ENCODE assay signal across 16 cellular contexts in the genomic region with DNA sequence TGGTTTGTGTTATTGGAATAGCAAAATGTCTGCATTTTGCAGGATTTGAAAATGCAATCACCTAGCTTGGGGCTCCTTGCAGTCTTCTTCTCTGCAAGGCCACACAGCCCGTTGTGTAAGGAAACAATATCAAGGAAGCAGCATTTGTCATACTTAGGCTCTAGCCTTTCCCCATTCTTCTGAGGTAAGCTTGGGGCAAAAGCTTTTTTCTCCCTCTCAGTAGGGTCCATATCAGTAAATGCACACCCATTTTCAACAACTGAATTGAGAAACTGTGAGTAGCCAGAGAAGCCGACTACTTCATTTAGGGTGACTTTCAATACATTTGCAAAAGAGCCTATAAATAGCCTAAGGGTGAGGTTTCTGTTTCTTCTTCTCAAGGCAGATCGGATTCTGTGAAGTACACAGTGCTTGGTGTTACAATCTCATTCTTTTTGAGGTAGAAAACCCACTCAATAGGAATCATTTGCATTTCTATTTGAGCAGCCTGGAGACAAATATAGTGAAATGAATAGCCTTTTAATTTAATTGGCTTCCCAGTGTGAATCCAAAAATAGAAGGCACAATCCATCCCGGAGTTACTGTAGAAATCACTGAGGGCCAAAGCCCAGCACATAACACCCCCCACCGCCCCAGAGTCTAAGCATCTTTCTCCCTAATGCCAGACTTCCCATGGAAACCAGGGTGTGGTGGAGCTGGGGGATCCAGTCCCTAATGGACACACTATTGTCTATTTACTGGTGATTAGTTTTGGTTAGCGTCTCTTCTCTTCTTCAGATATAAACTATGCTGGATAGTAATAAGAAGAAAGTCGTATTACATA.
DNase-seq lines count a peak whose midpoint lies in the region; ATAC-seq and TF ChIP-seq lines count a peak whose summit lies in the region.
"Had no signal": no experiment of that assay in that cellular context is flagged by ENCODE, and none has a peak within 500 bp of the region (broad histone marks: within the 10 kb centered on the region; RNA-seq: fewer than 3 reads in every experiment).

No MANE protein-coding gene starts in this region.

- H3K36me3 Mint-ChIP-seq in endodermal cell (ENCODE audit: low read depth) = no peaks in the 10 kb centered on the region

- H3K36me3 ChIP-seq in KMS-11 (ENCODE audit: insufficient read depth) = no peaks in the 10 kb centered on the region
- H3K36me3 ChIP-seq in endodermal cell (ENCODE audit: control insufficient read depth, insufficient read depth, low read length) = no peaks in the 10 kb centered on the region
- H3K36me3 ChIP-seq in esophagus muscularis mucosa = no peaks in the 10 kb centered on the region
- H3K36me3 ChIP-seq: pancreas, Peyer's patch, thoracic aorta had no signal

- H2AFZ ChIP-seq in KMS-11 (ENCODE audit: low read depth) = peak overlapping the region; percentile 57

- no peak for TF ChIP-seq EP300 in esophagus muscularis mucosa (IDR thresholded peaks at IDR 0.05)

- no peak for TF ChIP-seq POLR2A in esophagus muscularis mucosa (IDR thresholded peaks at IDR 0.05; ENCODE audit: low read depth)

- H4K20me1 ChIP-seq in KMS-11 (ENCODE audit: insufficient read depth) = no peaks in the 10 kb centered on the region

- intact Hi-C loops in esophagus muscularis mucosa (cut with DNase I) = no loop called here

- H3K9ac ChIP-seq in KMS-11 = peak overlapping the region; percentile 13; the same call in 1 of the 2 replicates
- no peak overlapping the region for H3K9ac ChIP-seq in endodermal cell (ENCODE audit: extremely low read depth, low read length, poor library complexity, severe bottlenecking)

- H3K9me3 ChIP-seq in endodermal cell (ENCODE audit: control insufficient read depth, low read length) (peaks cover 10% of the 10 kb centered on the region), esophagus muscularis mucosa (peaks cover 0 to 9% (median 3%) of the 10 kb centered on the region in 4 donors)
- H3K9me3 ChIP-seq: pancreas, Peyer's patch had no signal

- H3K4me2 ChIP-seq in KMS-11 = peak overlapping the region; percentile 83

- no peak overlapping the region for H3K27ac Mint-ChIP-seq in endodermal cell
- H3K27ac Mint-ChIP-seq: B cell had no signal

- H3K27me3 ChIP-seq in KMS-11 (ENCODE audit: insufficient read depth, low read depth) (no peaks in the 10 kb centered on the region), endodermal cell (ENCODE audit: control insufficient read depth, insufficient read depth, low read length, poor library complexity, severe bottlenecking) (no peaks in the 10 kb centered on the region), esophagus muscularis mucosa (no peaks in the 10 kb centered on the region)
- H3K27me3 ChIP-seq: pancreas, Peyer's patch had no signal

- DNase-seq in endodermal cell (no peak), esophagus muscularis mucosa (ENCODE audit: extremely low spot score) (no peak), COLO668 (lab: John Stamatoyannopoulos, UW; ENCODE audit: unreplicated experiment) (no peak)
- no peak for DNase-seq in effector CD4-positive, alpha-beta T cell
- DNase-seq: activated T-cell treated with anti-CD3 and anti-CD28 coated beads, Interleukin-2, amount 50 U/mL, for 1 hour; effector CD8-positive, alpha-beta T cell; left cardiac atrium; pancreas; Peyer's patch; stimulated activated CD4-positive, alpha-beta T cell treated with anti-CD3 and anti-CD28 coated beads, Interleukin-4, amount 100 ng/mL, for 4 hours had no signal

- H3K9me3 Mint-ChIP-seq in endodermal cell = peaks cover 5% of the 10 kb centered on the region

- 13 to 48% methylated on average over 3 to 6 of the region's 7 CpGs for WGBS in endodermal cell (ENCODE audit: insufficient coverage in 1 of 2, insufficient read length in 1 of 2), 2 experiments
- 68% methylated on average over 7 of the region's 7 CpGs for WGBS in esophagus muscularis mucosa

- H3K4me3 ChIP-seq in KMS-11 (IDR thresholded peaks at IDR 0.05; ENCODE audit: insufficient read depth, low read depth, low read length) = no peak overlapping the region
- H3K4me3 ChIP-seq in endodermal cell (ENCODE audit: low read length) = no peak overlapping the region
- H3K4me3 ChIP-seq in esophagus muscularis mucosa = no peak overlapping the region
- H3K4me3 ChIP-seq: pancreas, Peyer's patch, thoracic aorta had no signal

- H3K4me1 ChIP-seq in KMS-11 (ENCODE audit: low read depth, poor library complexity, severe bottlenecking) = peaks cover 38% of the 10 kb centered on the region
- H3K4me1 ChIP-seq in endodermal cell (ENCODE audit: control insufficient read depth, insufficient read depth, low read length) = no peaks in the 10 kb centered on the region
- H3K4me1 ChIP-seq in esophagus muscularis mucosa = no peaks in the 10 kb centered on the region
- H3K4me1 ChIP-seq: Peyer's patch had no signal

- H3K27ac ChIP-seq in KMS-11 = peak overlapping the region; percentile 71
- peak overlapping the region; percentile 57 for H3K27ac ChIP-seq in endodermal cell (ENCODE audit: low read depth, low read length)
- no peak overlapping the region for H3K27ac ChIP-seq in esophagus muscularis mucosa (replicated peaks in 1 of 4)
- H3K27ac ChIP-seq: pancreas, Peyer's patch, thoracic aorta had no signal

- no peak overlapping the region for H3K4me3 Mint-ChIP-seq in endodermal cell
- H3K4me3 Mint-ChIP-seq: B cell had no signal

- ATAC-seq in GM18520 (IDR thresholded peaks at IDR 0.05; ENCODE audit: unreplicated experiment) (peak; percentile 40), GM21447 (IDR thresholded peaks at IDR 0.05; ENCODE audit: unreplicated experiment) (peak; percentile 80), HG03442 (IDR thresholded peaks at IDR 0.05; ENCODE audit: unreplicated experiment) (no peak)
- ATAC-seq: left cardiac atrium, pancreas had no signal

- H3K79me2 ChIP-seq in KMS-11 (ENCODE audit: insufficient read depth, low read depth) = no peaks in the 10 kb centered on the region

- no peaks in the 10 kb centered on the region for H3K27me3 Mint-ChIP-seq in endodermal cell (ENCODE audit: insufficient read depth)
- H3K27me3 Mint-ChIP-seq: B cell had no signal

- H3K4me1 Mint-ChIP-seq in endodermal cell = peaks cover 5% of the 10 kb centered on the region
- H3K4me1 Mint-ChIP-seq: B cell had no signal

- no peak for TF ChIP-seq CTCF in KMS-11 (conservative IDR thresholded peaks at IDR 0.05; ENCODE audit: low read depth, low read length)
- TF ChIP-seq CTCF in endodermal cell (conservative IDR thresholded peaks at IDR 0.05) = no peak
- no peak for TF ChIP-seq CTCF in esophagus muscularis mucosa (IDR thresholded peaks at IDR 0.05)

Comparison
In these comparisons a context has a peak if more than half of its experiments do, and no peak if none do; other contexts are left out.
1. H3K27ac ChIP-seq: peak in KMS-11 (single experiment) and endodermal cell (single experiment); none in esophagus muscularis mucosa (0 of 4).